9 cellular contexts compared by ENCODE assay signal in genomic region chr15:63243776-63244175, GRCh38. TPM values are rescaled to one million over a fixed set of nuclear protein-coding genes. Genes with fewer than 3 reads are reported as not detected.
A peak's percentile ranks its signal among the peaks of the same experiment; 100 is the strongest.
DNase-seq lines count a peak whose midpoint lies in the region; TF ChIP-seq lines count a peak whose summit lies in the region.
"Had no signal": no experiment of that assay in that cellular context is flagged by ENCODE, and none has a peak within 500 bp of the region (broad histone marks: within the 10 kb centered on the region; RNA-seq: fewer than 3 reads in every experiment).

No MANE protein-coding gene starts in this region.

- no peaks in the 10 kb centered on the region for H3K9me3 ChIP-seq in ectodermal cell (ENCODE audit: control insufficient read depth, low read length)
- no peaks in the 10 kb centered on the region for H3K9me3 ChIP-seq in sigmoid colon

- no peaks in the 10 kb centered on the region for H3K4me1 ChIP-seq in ectodermal cell (ENCODE audit: control insufficient read depth, insufficient read depth, low read length)
- peaks cover 0 to 28% (median 26%) of the 10 kb centered on the region in 4 donors for H3K4me1 ChIP-seq in sigmoid colon

- intact Hi-C loops in sigmoid colon (cut with DNase I) = no loop called here

- TF ChIP-seq CTCF in sigmoid colon (IDR thresholded peaks at IDR 0.05) = no peak

- peak; percentile 31 for DNase-seq in CMK (ENCODE audit: low read depth)
- peak; percentile 31 for DNase-seq in M059J (ENCODE audit: low read depth)
- DNase-seq in sigmoid colon = no peak
- DNase-seq in SKM-1 (lab: John Stamatoyannopoulos, UW; ENCODE audit: unreplicated experiment) = no peak
- no peak for DNase-seq in glomerular visceral epithelial cell (ENCODE audit: extremely low spot score)
- no peak for DNase-seq in GM19238 (ENCODE audit: insufficient read length, low spot score)
- DNase-seq: stimulated activated naive CD4-positive, alpha-beta T cell had no signal

- H3K4me3 ChIP-seq in ectodermal cell (ENCODE audit: insufficient read depth, low read depth, low read length) (no peak overlapping the region), sigmoid colon (no peak overlapping the region)

- H3K27me3 ChIP-seq in ectodermal cell (ENCODE audit: control insufficient read depth, insufficient read depth, low read length, poor library complexity, severe bottlenecking) (no peaks in the 10 kb centered on the region), sigmoid colon (no peaks in the 10 kb centered on the region)

- 90 to 92% methylated on average over 1 of the region's 1 CpG for WGBS in ectodermal cell, 2 experiments
- WGBS in sigmoid colon, 2 donors = 74 to 86% methylated on average over 1 of the region's 1 CpG

- H3K27ac ChIP-seq in ectodermal cell (ENCODE audit: insufficient read depth, low read depth, low read length, poor library complexity, severe bottlenecking) (peak overlapping the region; percentile 11), sigmoid colon (peak overlapping the region; percentile 33 to 66 (median 56))
- H3K27ac ChIP-seq: KMS-11 had no signal

- no peak for TF ChIP-seq EP300 in sigmoid colon (IDR thresholded peaks at IDR 0.05)

- TF ChIP-seq POLR2A in sigmoid colon (IDR thresholded peaks at IDR 0.05) = no peak

- H3K36me3 ChIP-seq in ectodermal cell (ENCODE audit: control insufficient read depth, insufficient read depth, low read length) (peaks cover 10% of the 10 kb centered on the region), sigmoid colon (peaks cover 0 to 18% (median 2%) of the 10 kb centered on the region in 4 donors)

RNA-seq across cellular contexts. Expression of gene APH1B, which starts 33.6 kb away (rescaled TPM):
- 7.7 and 8.8 TPM in 2 replicates for total RNA-seq in M059J (2014; rRNA removed; shearing (Covaris generic))
- 5.4 TPM for polyA plus RNA-seq in ectodermal cell (2013, experiment 1 of 4)
- polyA plus RNA-seq in ectodermal cell (2013, experiment 2 of 4) = 4.8 TPM
- 5.9 TPM for polyA plus RNA-seq in ectodermal cell (2013, experiment 3 of 4)
- 6.7 TPM for polyA plus RNA-seq in ectodermal cell (2013, experiment 4 of 4)
- 10 to 100 TPM in 2 of 4 donors, 1 to 10 TPM in 2; 7.9 to 11.0 (median 9.9) TPM for total RNA-seq in sigmoid colon
- 1 to 10 TPM; 1.8 to 6.9 (median 5.9) TPM for polyA plus RNA-seq in sigmoid colon

RNA-seq across cellular contexts. Expression of gene RAB8B, which starts 54.4 kb away (rescaled TPM):
- 37.8 and 48.5 TPM in 2 replicates for total RNA-seq in M059J (2014; rRNA removed; shearing (Covaris generic))
- 59.3 TPM for polyA plus RNA-seq in ectodermal cell (2013, experiment 1 of 4)
- 57.6 TPM for polyA plus RNA-seq in ectodermal cell (2013, experiment 2 of 4)
- polyA plus RNA-seq in ectodermal cell (2013, experiment 3 of 4) = 31.3 TPM
- polyA plus RNA-seq in ectodermal cell (2013, experiment 4 of 4) = 39.3 TPM
- 10 to 100 TPM; 21.7 to 30.4 (median 29.8) TPM for total RNA-seq in sigmoid colon
- polyA plus RNA-seq in sigmoid colon = 10 to 100 TPM in 2 of 3 donors, 1 to 10 TPM in 1; 6.5 to 13.6 (median 10.8) TPM

Comparison
In these comparisons a context has a peak if more than half of its experiments do, and no peak if none do; other contexts are left out.
1. DNase-seq: peak in CMK (single experiment) and M059J (single experiment); none in sigmoid colon (single experiment), SKM-1 (single experiment), glomerular visceral epithelial cell (single experiment) and GM19238 (single experiment).